In genomic region chr4:5051692-5052423, GRCh38 we compare ENCODE assay signal across 8 cellular contexts. TPM values are rescaled to one million over a fixed set of nuclear protein-coding genes. Genes with fewer than 3 reads are reported as not detected.
A peak's percentile ranks its signal among the peaks of the same experiment; 100 is the strongest.
DNase-seq lines count a peak whose midpoint lies in the region; ATAC-seq and TF ChIP-seq lines count a peak whose summit lies in the region.

No MANE protein-coding gene starts in this region.

- no peak for ATAC-seq in CD8-positive, alpha-beta T cell
- ATAC-seq in Panc1 (peak; percentile 64), foreskin keratinocyte (peak; percentile 31), GM21390 (IDR thresholded peaks at IDR 0.05; ENCODE audit: unreplicated experiment) (no peak), HG02571 (IDR thresholded peaks at IDR 0.05; ENCODE audit: unreplicated experiment) (no peak)

- WGBS in ovary, 3 donors: 1 to 2% (median 2%) methylated on average over 27 to 66 of the region's 66 CpGs

- no peak for DNase-seq in CD8-positive, alpha-beta T cell
- DNase-seq in Panc1 (ENCODE audit: low read depth, low spot score): no peak
- peak in 1 of 2 donors; percentile 44 for DNase-seq in foreskin keratinocyte
- DNase-seq in ovary: peak in 2 of 5 donors; percentile 28 to 42
- DNase-seq in DMS153 treated with DMSO at 0.1 percent for 48 hours (lab: John Stamatoyannopoulos, UW; ENCODE audit: unreplicated experiment): no peak
- DNase-seq in NCI-H345 treated with DMSO at 0.1 percent for 48 hours (lab: John Stamatoyannopoulos, UW; ENCODE audit: unreplicated experiment): no peak

- H3K9me3 ChIP-seq in CD8-positive, alpha-beta T cell (ENCODE audit: low read length): no peaks in the 10 kb centered on the region
- H3K9me3 ChIP-seq in Panc1 (ENCODE audit: control insufficient read depth, insufficient read depth, low read depth, low read length): no peaks in the 10 kb centered on the region
- no peaks in the 10 kb centered on the region for H3K9me3 ChIP-seq in ovary

- no peak overlapping the region for H3K27ac ChIP-seq in CD8-positive, alpha-beta T cell (ENCODE audit: low read depth, low read length)
- H3K27ac ChIP-seq in Panc1 (ENCODE audit: low read length) (peak overlapping the region; percentile 51), foreskin keratinocyte (no peak overlapping the region), ovary (no peak overlapping the region)

- H3K27me3 Mint-ChIP-seq in CD8-positive, alpha-beta T cell (ENCODE audit: low read depth): peaks cover 46% of the 10 kb centered on the region

- intact Hi-C loops in CD8-positive, alpha-beta T cell (cut with DNase I, micrococcal nuclease): loop anchor here in 1 of 2 experiments (2.0 kb wide), 1 partner anchor 761 kb away; no protein-coding TSS in a partner anchor
- intact Hi-C loops in Panc1 (cut with micrococcal nuclease; ENCODE audit: unreplicated experiment): loop anchor here (1.0 to 10.0 kb wide), 4 partner anchors 90 to 740 kb away; no protein-coding TSS in a partner anchor
- intact Hi-C loops in ovary (cut with DNase I): loop anchor here in 2 of 4 donors (10.0 kb wide), 2 partner anchors 733 to 763 kb away; no protein-coding TSS in a partner anchor

- no peaks in the 10 kb centered on the region for H3K36me3 Mint-ChIP-seq in CD8-positive, alpha-beta T cell

- no peaks in the 10 kb centered on the region for H3K27me3 ChIP-seq in CD8-positive, alpha-beta T cell (ENCODE audit: insufficient read depth, low read length)
- H3K27me3 ChIP-seq in Panc1 (ENCODE audit: control insufficient read depth, insufficient read depth, low read length) (no peaks in the 10 kb centered on the region), foreskin keratinocyte (no peaks in the 10 kb centered on the region), ovary (no peaks in the 10 kb centered on the region)

- TF ChIP-seq POLR2A in ovary (IDR thresholded peaks at IDR 0.05): no peak

- in situ Hi-C loops in Panc1 (cut with HindIII; ENCODE audit: low pct_unique_long_range_greater_than_20kb, low sequenced_read_pairs): no loop called here

- CTCF ChIA-PET in CD8-positive, alpha-beta T cell (lab: Charles Lee): interaction anchor here (0.5 kb wide), 1 partner anchor 193 kb away, joined by 4 read pairs; no protein-coding TSS in a partner anchor
- CTCF ChIA-PET in Panc1 (lab: Charles Lee): interaction anchor here (0.7 to 1.5 kb wide), 2 partner anchors 14 to 761 kb away, joined by 5 to 6 read pairs; no protein-coding TSS in a partner anchor

- TF ChIP-seq EP300 in ovary (IDR thresholded peaks at IDR 0.05): no peak

- H3K4me1 Mint-ChIP-seq in CD8-positive, alpha-beta T cell (ENCODE audit: low read depth): peaks cover 17% of the 10 kb centered on the region

- no peak overlapping the region for H3K27ac Mint-ChIP-seq in CD8-positive, alpha-beta T cell

- TF ChIP-seq CTCF in CD8-positive, alpha-beta T cell (IDR thresholded peaks at IDR 0.05): no peak
- TF ChIP-seq CTCF in Panc1 (IDR thresholded peaks at IDR 0.05) (no peak), foreskin keratinocyte (conservative IDR thresholded peaks at IDR 0.05) (no peak), ovary (IDR thresholded peaks at IDR 0.05) (no peak)

- no peaks in the 10 kb centered on the region for H3K36me3 ChIP-seq in CD8-positive, alpha-beta T cell (ENCODE audit: insufficient read depth, low read length)
- no peaks in the 10 kb centered on the region for H3K36me3 ChIP-seq in Panc1 (ENCODE audit: control insufficient read depth, insufficient read depth, low read length)
- H3K36me3 ChIP-seq in ovary: no peaks in the 10 kb centered on the region

- H3K4me1 ChIP-seq in CD8-positive, alpha-beta T cell (ENCODE audit: insufficient read depth, low read length): peaks cover 9% of the 10 kb centered on the region
- H3K4me1 ChIP-seq in Panc1 (ENCODE audit: control insufficient read depth, insufficient read depth, low read length): peaks cover 4% of the 10 kb centered on the region
- H3K4me1 ChIP-seq in foreskin keratinocyte: no peaks in the 10 kb centered on the region
- no peaks in the 10 kb centered on the region for H3K4me1 ChIP-seq in ovary (ENCODE audit: insufficient read depth)

- no TSS peak for BruUV-seq in Panc1 (replicated peaks; lab: Mats Ljungman, UMichigan)

- no peaks in the 10 kb centered on the region for H3K9me3 Mint-ChIP-seq in CD8-positive, alpha-beta T cell

- POLR2A ChIA-PET in CD8-positive, alpha-beta T cell (lab: Charles Lee): no interaction called here
- POLR2A ChIA-PET in Panc1 (lab: Charles Lee): no interaction called here

- peak overlapping the region; percentile 48 for H3K4me3 ChIP-seq in CD8-positive, alpha-beta T cell (ENCODE audit: low read depth, low read length)
- H3K4me3 ChIP-seq in Panc1 (ENCODE audit: low read depth in 2 of 2, low read length in 2 of 2): peak overlapping the region; percentile 51 to 84
- peak overlapping the region; percentile 47 for H3K4me3 ChIP-seq in ovary

- H3K4me3 Mint-ChIP-seq in CD8-positive, alpha-beta T cell: peak overlapping the region; percentile 64

RNA-seq across cellular contexts. Expression of gene STK32B, which starts 0.6 kb away (rescaled TPM):
- total RNA-seq in CD8-positive, alpha-beta T cell: not detected
- 11.6 TPM for total RNA-seq in Panc1 (2021; ENCODE audit: unreplicated experiment)
- polyA plus RNA-seq in Panc1 (2012; ENCODE audit: insufficient read length): 13.7 TPM
- 7.7 and 8.3 TPM in 2 replicates for total RNA-seq in foreskin keratinocyte
- polyA plus RNA-seq in foreskin keratinocyte: 4.5 and 5.0 TPM in 2 replicates
- 1 to 10 TPM in 3 of 7 donors, under 1 TPM in 4; 0.35 to 2.2 (median 0.86) TPM for total RNA-seq in ovary
- polyA plus RNA-seq in ovary: 1 to 10 TPM; 1.3 to 3.0 TPM

RNA-seq across cellular contexts. Expression of gene CYTL1, which starts 32.6 kb away (rescaled TPM):
- not detected for total RNA-seq in CD8-positive, alpha-beta T cell
- not detected for total RNA-seq in Panc1 (2021; ENCODE audit: unreplicated experiment)
- polyA plus RNA-seq in Panc1 (2012; ENCODE audit: insufficient read length): not detected
- 0.42 TPM in 1 of 2 replicates, not detected in the other for total RNA-seq in foreskin keratinocyte
- 0.39 and 0.70 TPM in 2 replicates for polyA plus RNA-seq in foreskin keratinocyte
- total RNA-seq in ovary: 1 to 10 TPM in 6 of 7 donors, under 1 TPM in 1; 0.97 to 2.1 (median 1.5) TPM
- polyA plus RNA-seq in ovary: 1 to 10 TPM; 4.4 to 5.6 TPM

Comparison
In these comparisons a context has a peak if more than half of its experiments do, and no peak if none do; other contexts are left out.
1. ATAC-seq: peak in Panc1 (single experiment) and foreskin keratinocyte (single experiment); none in CD8-positive, alpha-beta T cell (single experiment), GM21390 (single experiment) and HG02571 (single experiment).
2. Peak in every context shown above with its lines, with median percentiles within 50 percentile points of each other: H3K4me3 ChIP-seq.